10 cellular contexts compared by ENCODE assay signal in genomic region chr6:43436577-43437282, GRCh38. TPM values are rescaled to one million over a fixed set of nuclear protein-coding genes. Genes with fewer than 3 reads are reported as not detected.
DNase-seq lines count a peak whose midpoint lies in the region; ATAC-seq and TF ChIP-seq lines count a peak whose summit lies in the region.
"Had no signal": no experiment of that assay in that cellular context is flagged by ENCODE, and none has a peak within 500 bp of the region (broad histone marks: within the 10 kb centered on the region; RNA-seq: fewer than 3 reads in every experiment).

No MANE protein-coding gene starts in this region.

- BruUV-seq in HCT116 (replicated peaks; lab: Mats Ljungman, UMichigan) = no TSS peak

- H3K9me2 ChIP-seq in HCT116 (ENCODE audit: insufficient read depth) = no peaks in the 10 kb centered on the region

- no peak for TF ChIP-seq CTCF in HCT116 (IDR thresholded peaks at IDR 0.05 in 2 of 3, conservative IDR thresholded peaks at IDR 0.05 in 1 of 3; ENCODE audit: borderline replicate concordance in 1 of 3, insufficient read depth in 1 of 3, low read depth in 2 of 3, low read length in 2 of 3)

- H2AFZ ChIP-seq in HCT116 (ENCODE audit: low read depth, low read length, poor library complexity, severe bottlenecking) = no peak overlapping the region

- RAD21 ChIA-PET in HCT116 (lab: Charles Lee; ENCODE audit: low non-redundant PET in 1 of 2, low total read pairs in 2 of 2, uncharacterized antibody in 2 of 2, unreplicated experiment in 2 of 2) = no interaction called here

- POLR2A ChIA-PET in HCT116 (lab: Charles Lee) = interaction anchor here (1.3 kb wide), 1 partner anchor 9 kb away, joined by 3 read pairs; the partner anchor contains the start of gene ABCC10

- no peak for TF ChIP-seq POLR2A in HCT116 (IDR thresholded peaks at IDR 0.05; ENCODE audit: borderline replicate concordance, extremely low read depth, insufficient read depth, insufficient read length)

- no peak overlapping the region for H3K4me3 Mint-ChIP-seq in stimulated activated effector memory CD8-positive, alpha-beta T cell treated with anti-CD3 and anti-CD28 coated beads, Interleukin-12 subunit alpha, Interleukin-12 subunit beta, amount 100 ng/mL, for 72 hours
- H3K4me3 Mint-ChIP-seq: activated naive CD4-positive, alpha-beta T cell treated with anti-CD3 and anti-CD28 coated beads for 36 hours had no signal

- peaks cover 12 to 18% of the 10 kb centered on the region in 2 experiments for H3K4me1 ChIP-seq in HCT116 (ENCODE audit: control insufficient read depth in 1 of 2, insufficient read depth in 2 of 2, low read length in 2 of 2)
- H3K4me1 ChIP-seq in adipocyte (ENCODE audit: control insufficient read depth, insufficient read depth, low read length) = peaks cover 24% of the 10 kb centered on the region

- CTCF ChIA-PET in HCT116 (lab: Charles Lee) = interaction anchor here (0.8 to 1.8 kb wide), 2 partner anchors 21 to 173 kb away, joined by 4 to 5 read pairs; no protein-coding TSS in a partner anchor

- H3K27me3 ChIP-seq in HCT116 (ENCODE audit: insufficient read depth, low read length) (no peaks in the 10 kb centered on the region), adipocyte (replicated peaks; ENCODE audit: control insufficient read depth, insufficient read depth, low read length) (no peaks in the 10 kb centered on the region)

- ATAC-seq in HCT116 = peak; percentile 76
- ATAC-seq in left cardiac atrium = peak; percentile 45 to 75
- ATAC-seq in stimulated activated effector memory CD8-positive, alpha-beta T cell treated with anti-CD3 and anti-CD28 coated beads, Interleukin-12 subunit alpha, Interleukin-12 subunit beta, amount 100 ng/mL, for 72 hours = peak; percentile 66
- no peak for ATAC-seq in GM19467 (IDR thresholded peaks at IDR 0.05; ENCODE audit: unreplicated experiment)
- no peak for ATAC-seq in HG03565 (IDR thresholded peaks at IDR 0.05; ENCODE audit: unreplicated experiment)

- H3K9ac ChIP-seq in HCT116 (ENCODE audit: low read length) (no peak overlapping the region; the same call in 1 of the 2 replicates), adipocyte (ENCODE audit: low read length) (peak overlapping the region; percentile 35)

- peaks cover 12% of the 10 kb centered on the region for H3K4me1 Mint-ChIP-seq in stimulated activated effector memory CD8-positive, alpha-beta T cell treated with anti-CD3 and anti-CD28 coated beads, Interleukin-12 subunit alpha, Interleukin-12 subunit beta, amount 100 ng/mL, for 72 hours

- peaks cover 3% of the 10 kb centered on the region in 2 experiments; a peak in 3 of 4 replicates for H3K36me3 ChIP-seq in HCT116 (ENCODE audit: control insufficient read depth in 1 of 2, insufficient read depth in 2 of 2, low read length in 2 of 2)
- H3K36me3 ChIP-seq in adipocyte (ENCODE audit: control insufficient read depth, insufficient read depth, low read length, severe bottlenecking) = peaks cover 44% of the 10 kb centered on the region

- H3K9me3 ChIP-seq in HCT116 (ENCODE audit: control insufficient read depth in 1 of 2, insufficient read depth in 1 of 2, low read depth in 1 of 2, low read length in 2 of 2) (no peaks in the 10 kb centered on the region), adipocyte (ENCODE audit: control insufficient read depth, low read length) (no peaks in the 10 kb centered on the region)

- DNase-seq in HCT116 (ENCODE audit: low read depth, low spot score) (no peak), adipocyte (ENCODE audit: low read depth) (peak; percentile 78), left cardiac atrium (no peak), NCI-H1048 (lab: John Stamatoyannopoulos, UW) (no peak)
- no peak for DNase-seq in stimulated activated effector memory CD8-positive, alpha-beta T cell treated with anti-CD3 and anti-CD28 coated beads, Interleukin-12 subunit alpha, Interleukin-12 subunit beta, amount 100 ng/mL, for 72 hours (ENCODE audit: low spot score in 2 of 2)
- DNase-seq in activated CD4-positive, CD25-positive, alpha-beta regulatory T cell (lab: John Stamatoyannopoulos, UW) = no peak
- DNase-seq: activated naive CD4-positive, alpha-beta T cell treated with anti-CD3 and anti-CD28 coated beads for 36 hours; NCI-H2081 had no signal

- intact Hi-C loops in HCT116 (cut with micrococcal nuclease) = no loop called here
- intact Hi-C loops in left cardiac atrium (cut with DNase I) = no loop called here

- H3K27ac Mint-ChIP-seq in stimulated activated effector memory CD8-positive, alpha-beta T cell treated with anti-CD3 and anti-CD28 coated beads, Interleukin-12 subunit alpha, Interleukin-12 subunit beta, amount 100 ng/mL, for 72 hours = peak overlapping the region; percentile 48
- H3K27ac Mint-ChIP-seq: activated naive CD4-positive, alpha-beta T cell treated with anti-CD3 and anti-CD28 coated beads for 36 hours had no signal

- no peaks in the 10 kb centered on the region for H4K20me1 ChIP-seq in HCT116 (ENCODE audit: insufficient read depth)

- no peak for TF ChIP-seq RAD21 in HCT116 (IDR thresholded peaks at IDR 0.05; ENCODE audit: low read depth)

- H3K36me3 Mint-ChIP-seq in stimulated activated effector memory CD8-positive, alpha-beta T cell treated with anti-CD3 and anti-CD28 coated beads, Interleukin-12 subunit alpha, Interleukin-12 subunit beta, amount 100 ng/mL, for 72 hours = peaks cover 35% of the 10 kb centered on the region

- no peaks in the 10 kb centered on the region for H3K9me3 Mint-ChIP-seq in stimulated activated effector memory CD8-positive, alpha-beta T cell treated with anti-CD3 and anti-CD28 coated beads, Interleukin-12 subunit alpha, Interleukin-12 subunit beta, amount 100 ng/mL, for 72 hours
- H3K9me3 Mint-ChIP-seq: activated naive CD4-positive, alpha-beta T cell treated with anti-CD3 and anti-CD28 coated beads for 36 hours had no signal

- H3K4me3 ChIP-seq in HCT116 (replicated peaks in 1 of 2; ENCODE audit: low read depth in 1 of 2, low read length in 2 of 2) = no peak overlapping the region
- H3K4me3 ChIP-seq in adipocyte (ENCODE audit: low read length) = peak overlapping the region; percentile 8

- no peaks in the 10 kb centered on the region for H3K79me2 ChIP-seq in HCT116 (ENCODE audit: insufficient read depth, low read length)

- peak overlapping the region; percentile 56 for H3K4me2 ChIP-seq in HCT116 (ENCODE audit: low read length)

- H3K27ac ChIP-seq in HCT116 (ENCODE audit: low read depth, low read length) = peak overlapping the region; percentile 15

TF ChIP-seq in HCT116, 20 proteins besides CTCF, POLR2A, EP300 and RAD21:
- TF ChIP-seq JUND (IDR thresholded peaks at IDR 0.05) = peak; percentile 33; the same call in 1 of the 2 replicates
- no peak for TF ChIP-seq SRF (IDR thresholded peaks at IDR 0.05; ENCODE audit: low read depth)
- no peak for TF ChIP-seq EZH2 (IDR thresholded peaks at IDR 0.05)
- TF ChIP-seq POLR2AphosphoS5 (IDR thresholded peaks at IDR 0.05; ENCODE audit: low read depth, low read length) = peak; percentile 30; the same call in 1 of the 2 replicates

RNA-seq across cellular contexts. Expression of gene ABCC10, which starts 9.4 kb away (rescaled TPM):
- total RNA-seq in HCT116 (2021; ENCODE audit: unreplicated experiment) (29.9 TPM), left cardiac atrium (10 to 100 TPM; 12.5 to 13.7 TPM)
- 14.5 and 16.4 TPM in 2 replicates for polyA plus RNA-seq in HCT116 (2012)

RNA-seq across cellular contexts. Expression of gene DLK2, which starts 18.6 kb away (rescaled TPM):
- total RNA-seq in HCT116 (2021; ENCODE audit: unreplicated experiment) = 1.6 TPM
- polyA plus RNA-seq in HCT116 (2012) = 2.7 and 2.8 TPM in 2 replicates
- under 1 TPM in 1 of 2 donors, not detected in 1; 0.68 TPM for total RNA-seq in left cardiac atrium

RNA-seq across cellular contexts. Expression of gene TJAP1, which starts 40.6 kb away (rescaled TPM):
- total RNA-seq in HCT116 (2021; ENCODE audit: unreplicated experiment) = 45.2 TPM
- polyA plus RNA-seq in HCT116 (2012) = 29.1 and 32.0 TPM in 2 replicates
- 10 to 100 TPM; 17.4 to 18.3 TPM for total RNA-seq in left cardiac atrium

Comparison
In these comparisons a context has a peak if more than half of its experiments do, and no peak if none do; other contexts are left out.
1. ATAC-seq: peak in HCT116 (single experiment), left cardiac atrium (2 of 2) and stimulated activated effector memory CD8-positive, alpha-beta T cell treated with anti-CD3 and anti-CD28 coated beads, Interleukin-12 subunit alpha, Interleukin-12 subunit beta, amount 100 ng/mL, for 72 hours (single experiment); none in GM19467 (single experiment) and HG03565 (single experiment).